Comparison of ENCODE assay signal across 19 cellular contexts in genomic region chr11:6674198-6674597, GRCh38. TPM values are rescaled to one million over a fixed set of nuclear protein-coding genes. Genes with fewer than 3 reads are reported as not detected.
DNase-seq lines count a peak whose midpoint lies in the region; ATAC-seq and TF ChIP-seq lines count a peak whose summit lies in the region.
"Had no signal": no experiment of that assay in that cellular context is flagged by ENCODE, and none has a peak within 500 bp of the region (broad histone marks: within the 10 kb centered on the region; RNA-seq: fewer than 3 reads in every experiment).

No MANE protein-coding gene starts in this region.

- H3K27ac Mint-ChIP-seq in activated CD4-positive, alpha-beta T cell treated with anti-CD3 and anti-CD28 coated beads, Interleukin-2, amount 10 ng/mL, durations not matched to agents 7 days and 5 days: peak overlapping the region; percentile 6
- no peak overlapping the region for H3K27ac Mint-ChIP-seq in activated T-helper 17 cell treated with anti-CD3 and anti-CD28 coated beads, Interleukin-2, amount 50 U/mL, for 72 hours

- POLR2A ChIA-PET in activated CD4-positive, alpha-beta T cell treated with anti-CD3 and anti-CD28 coated beads, Interleukin-2, amount 10 ng/mL, durations not matched to agents 7 days and 5 days (lab: Charles Lee): no interaction called here
- POLR2A ChIA-PET in OCI-LY7 (lab: Charles Lee): no interaction called here

- H3K36me3 ChIP-seq in heart left ventricle (no peaks in the 10 kb centered on the region), spleen (peaks cover 0 to 3% (median 0%) of the 10 kb centered on the region in 6 donors), OCI-LY7 (ENCODE audit: insufficient read depth, low read length) (peaks cover 8% of the 10 kb centered on the region; the same call in 1 of the 2 replicates)

- no peaks in the 10 kb centered on the region for H4K20me1 ChIP-seq in OCI-LY7 (ENCODE audit: insufficient read depth, low read length)

- intact Hi-C loops in heart left ventricle (cut with DNase I) (loop anchor here in 2 of 10 donors (1.0 to 10.0 kb wide), 2 partner anchors 14 to 289 kb away; no protein-coding TSS in a partner anchor), left ventricle myocardium superior (cut with micrococcal nuclease) (loop anchor here (10.0 kb wide), 1 partner anchor 139 kb away; no protein-coding TSS in a partner anchor), spleen (cut with DNase I; ENCODE audit: low total_unique reads) (no loop called here), OCI-LY7 (cut with micrococcal nuclease; ENCODE audit: unreplicated experiment) (no loop called here)

- H3K79me2 ChIP-seq in OCI-LY7 (ENCODE audit: insufficient read depth, low read depth, low read length): no peaks in the 10 kb centered on the region

- TF ChIP-seq POLR2A in heart left ventricle (IDR thresholded peaks at IDR 0.05): no peak
- TF ChIP-seq POLR2A in spleen (IDR thresholded peaks at IDR 0.05): no peak

- H3K27ac ChIP-seq in heart left ventricle (peak overlapping the region in 8 of 12 donors; percentile 47 to 73 (median 64)), spleen (peak overlapping the region in 5 of 8 donors; percentile 23 to 60 (median 40)), OCI-LY7 (ENCODE audit: low read depth, low read length, poor library complexity, severe bottlenecking) (no peak overlapping the region)
- H3K27ac ChIP-seq: BLaER1, GM23248, HL-60 had no signal

- no peak overlapping the region for H3K4me2 ChIP-seq in OCI-LY7 (ENCODE audit: low read length)

- H3K27me3 ChIP-seq in heart left ventricle (no peaks in the 10 kb centered on the region), spleen (replicated peaks in 1 of 7) (no peaks in the 10 kb centered on the region)
- H3K27me3 ChIP-seq: BLaER1 had no signal

- H3K9me3 Mint-ChIP-seq in activated CD4-positive, alpha-beta T cell treated with anti-CD3 and anti-CD28 coated beads, Interleukin-2, amount 10 ng/mL, durations not matched to agents 7 days and 5 days: peaks cover 2% of the 10 kb centered on the region
- peaks cover 9% of the 10 kb centered on the region for H3K9me3 Mint-ChIP-seq in activated T-helper 17 cell treated with anti-CD3 and anti-CD28 coated beads, Interleukin-2, amount 50 U/mL, for 72 hours
- H3K9me3 Mint-ChIP-seq: IgD-negative memory B cell had no signal

- ATAC-seq in heart left ventricle (no peak), left ventricle myocardium superior (no peak)
- no peak for ATAC-seq in activated T-helper 17 cell treated with anti-CD3 and anti-CD28 coated beads, Interleukin-2, amount 50 U/mL, for 72 hours (replicated peaks)
- ATAC-seq: HCT116, Panc1 had no signal

- no peak overlapping the region for H2AFZ ChIP-seq in OCI-LY7 (ENCODE audit: low read length)
- H2AFZ ChIP-seq: GM23248 had no signal

- CTCF ChIA-PET in activated CD4-positive, alpha-beta T cell treated with anti-CD3 and anti-CD28 coated beads, Interleukin-2, amount 10 ng/mL, durations not matched to agents 7 days and 5 days (lab: Charles Lee): interaction anchor here (1.2 to 3.3 kb wide), 4 partner anchors 9 to 31 kb away, joined by 3 to 11 read pairs (median 6); partner anchors contain the start of gene MRPL17
- CTCF ChIA-PET in OCI-LY7 (lab: Charles Lee; ENCODE audit: unreplicated experiment): no interaction called here

- no TSS peak for BruUV-seq in OCI-LY7 (replicated peaks; lab: Mats Ljungman, UMichigan)

- H3K4me3 ChIP-seq in heart left ventricle: no peak overlapping the region
- H3K4me3 ChIP-seq in spleen: no peak overlapping the region
- H3K4me3 ChIP-seq in OCI-LY7 (ENCODE audit: low read depth, low read length, poor library complexity, severe bottlenecking): no peak overlapping the region
- H3K4me3 ChIP-seq: BLaER1, GM23248 had no signal

- no peak for TF ChIP-seq CTCF in heart left ventricle (IDR thresholded peaks at IDR 0.05)
- TF ChIP-seq CTCF in spleen (IDR thresholded peaks at IDR 0.05 in 8 of 11, conservative IDR thresholded peaks at IDR 0.05 in 3 of 11): no peak
- no peak for TF ChIP-seq CTCF in OCI-LY7 (conservative IDR thresholded peaks at IDR 0.05; ENCODE audit: low read length)

- WGBS in heart left ventricle, 4 donors: 87 to 92% (median 89%) methylated on average over 1 of the region's 1 CpG
- WGBS in spleen, 5 donors: 63 to 92% (median 84%) methylated on average over 1 of the region's 1 CpG

- H3K36me3 Mint-ChIP-seq in activated CD4-positive, alpha-beta T cell treated with anti-CD3 and anti-CD28 coated beads, Interleukin-2, amount 10 ng/mL, durations not matched to agents 7 days and 5 days (ENCODE audit: low read depth): peaks cover 29% of the 10 kb centered on the region
- peaks cover 5% of the 10 kb centered on the region for H3K36me3 Mint-ChIP-seq in activated T-helper 17 cell treated with anti-CD3 and anti-CD28 coated beads, Interleukin-2, amount 50 U/mL, for 72 hours (ENCODE audit: low read depth)

- H3K4me3 Mint-ChIP-seq in activated CD4-positive, alpha-beta T cell treated with anti-CD3 and anti-CD28 coated beads, Interleukin-2, amount 10 ng/mL, durations not matched to agents 7 days and 5 days: no peak overlapping the region
- H3K4me3 Mint-ChIP-seq in activated T-helper 17 cell treated with anti-CD3 and anti-CD28 coated beads, Interleukin-2, amount 50 U/mL, for 72 hours: peak overlapping the region; percentile 37
- H3K4me3 Mint-ChIP-seq: IgD-negative memory B cell had no signal

- peaks cover 61% of the 10 kb centered on the region for H3K4me1 Mint-ChIP-seq in activated CD4-positive, alpha-beta T cell treated with anti-CD3 and anti-CD28 coated beads, Interleukin-2, amount 10 ng/mL, durations not matched to agents 7 days and 5 days
- peaks cover 42% of the 10 kb centered on the region for H3K4me1 Mint-ChIP-seq in activated T-helper 17 cell treated with anti-CD3 and anti-CD28 coated beads, Interleukin-2, amount 50 U/mL, for 72 hours

- no peaks in the 10 kb centered on the region for H3K9me3 ChIP-seq in heart left ventricle
- no peaks in the 10 kb centered on the region for H3K9me3 ChIP-seq in spleen
- H3K9me3 ChIP-seq in OCI-LY7 (ENCODE audit: low read length): no peaks in the 10 kb centered on the region
- H3K9me3 ChIP-seq: BLaER1 had no signal

- no peaks in the 10 kb centered on the region for H3K9me2 ChIP-seq in OCI-LY7 (ENCODE audit: insufficient read depth, low read length)

- H3K4me1 ChIP-seq in heart left ventricle (peaks cover 0 to 25% (median 2%) of the 10 kb centered on the region in 12 donors), spleen (peaks cover 0 to 30% (median 13%) of the 10 kb centered on the region in 6 donors), OCI-LY7 (ENCODE audit: insufficient read depth, low read length, poor library complexity, severe bottlenecking) (no peaks in the 10 kb centered on the region)

- no peaks in the 10 kb centered on the region for H3K27me3 Mint-ChIP-seq in activated CD4-positive, alpha-beta T cell treated with anti-CD3 and anti-CD28 coated beads, Interleukin-2, amount 10 ng/mL, durations not matched to agents 7 days and 5 days
- H3K27me3 Mint-ChIP-seq in activated T-helper 17 cell treated with anti-CD3 and anti-CD28 coated beads, Interleukin-2, amount 50 U/mL, for 72 hours: no peaks in the 10 kb centered on the region
- H3K27me3 Mint-ChIP-seq: IgD-negative memory B cell had no signal

- no peak for DNase-seq in activated CD4-positive, alpha-beta T cell treated with anti-CD3 and anti-CD28 coated beads, Interleukin-2, amount 10 ng/mL, durations not matched to agents 7 days and 5 days
- no peak for DNase-seq in activated CD4-positive, alpha-beta T cell treated with anti-CD3 and anti-CD28 coated beads for 1 hour
- DNase-seq in heart left ventricle (no peak), left ventricle myocardium superior (no peak), spleen (no peak), OCI-LY7 (ENCODE audit: low spot score) (no peak), middle frontal gyrus (ENCODE audit: extremely low spot score, low spot score) (no peak)
- DNase-seq: DMS 273 treated with DMSO at 0.1 percent for 48 hours, GDM1, GM23248, NCI-H187, NCI-H226, NCI-H524 treated with DMSO at 0.1 percent for 48 hours had no signal

RNA-seq across cellular contexts. Expression of gene MRPL17, which starts 8.9 kb away (rescaled TPM):
- total RNA-seq in activated CD4-positive, alpha-beta T cell treated with anti-CD3 and anti-CD28 coated beads, Interleukin-2, amount 10 ng/mL, durations not matched to agents 7 days and 5 days: 10 to 100 TPM; 50.0 to 56.0 TPM
- total RNA-seq in heart left ventricle (10 to 100 TPM; 31.0 to 58.0 (median 47.7) TPM), left ventricle myocardium superior (49.7 TPM), spleen (10 to 100 TPM; 31.1 to 74.7 (median 41.1) TPM), OCI-LY7 (2022) (43.0 and 44.0 TPM in 2 replicates)
- polyA plus RNA-seq in heart left ventricle (10 to 100 TPM; 56.8 to 70.9 TPM), spleen (10 to 100 TPM; 41.7 to 70.2 (median 52.9) TPM)
- total RNA-seq in activated T-helper 17 cell treated with anti-CD3 and anti-CD28 coated beads, Interleukin-2, amount 50 U/mL, for 72 hours: 10 to 100 TPM; 65.8 to 74.7 TPM
- total RNA-seq in OCI-LY7 (2014; rRNA removed; shearing (Covaris generic)): 46.8 and 59.7 TPM in 2 replicates

RNA-seq across cellular contexts. Expression of gene DCHS1, which starts 18.6 kb away (rescaled TPM):
- under 1 TPM; 0.35 to 0.40 TPM for total RNA-seq in activated CD4-positive, alpha-beta T cell treated with anti-CD3 and anti-CD28 coated beads, Interleukin-2, amount 10 ng/mL, durations not matched to agents 7 days and 5 days
- total RNA-seq in heart left ventricle: 10 to 100 TPM in 6 of 9 donors, 1 to 10 TPM in 3; 5.5 to 19.6 (median 11.4) TPM
- polyA plus RNA-seq in heart left ventricle: 1 to 10 TPM; 3.6 to 6.6 TPM
- 8.8 TPM for total RNA-seq in left ventricle myocardium superior
- 1 to 10 TPM in 1 of 2 donors, under 1 TPM in 1; 0.26 to 1.5 TPM for total RNA-seq in activated T-helper 17 cell treated with anti-CD3 and anti-CD28 coated beads, Interleukin-2, amount 50 U/mL, for 72 hours
- 10 to 100 TPM; 29.8 to 58.8 (median 43.4) TPM for total RNA-seq in spleen
- polyA plus RNA-seq in spleen: 1 to 10 TPM; 1.9 to 7.6 (median 3.1) TPM
- total RNA-seq in OCI-LY7 (2014; rRNA removed; shearing (Covaris generic)): 0.67 and 1.1 TPM in 2 replicates
- 0.53 and 0.67 TPM in 2 replicates for total RNA-seq in OCI-LY7 (2022)

RNA-seq across cellular contexts. Expression of gene TPP1, which starts 55.0 kb away (rescaled TPM):
- 100 to 1,000 TPM in 1 of 2 experiments, 10 to 100 TPM in 1; 90.1 to 105 TPM for total RNA-seq in activated CD4-positive, alpha-beta T cell treated with anti-CD3 and anti-CD28 coated beads, Interleukin-2, amount 10 ng/mL, durations not matched to agents 7 days and 5 days
- total RNA-seq in heart left ventricle (100 to 1,000 TPM in 2 of 9 donors, 10 to 100 TPM in 7; 48.7 to 169 (median 81.2) TPM), left ventricle myocardium superior (77.7 TPM), spleen (100 to 1,000 TPM; 159 to 306 (median 232) TPM), OCI-LY7 (2022) (41.1 and 45.4 TPM in 2 replicates)
- polyA plus RNA-seq in heart left ventricle (10 to 100 TPM; 38.5 to 39.5 TPM), spleen (10 to 100 TPM; 54.9 to 61.6 (median 60.6) TPM)
- total RNA-seq in activated T-helper 17 cell treated with anti-CD3 and anti-CD28 coated beads, Interleukin-2, amount 50 U/mL, for 72 hours: 100 to 1,000 TPM in 1 of 2 donors, 10 to 100 TPM in 1; 75.7 to 172 TPM
- total RNA-seq in OCI-LY7 (2014; rRNA removed; shearing (Covaris generic)): 11.9 and 16.6 TPM in 2 replicates
